In genomic region chr22:38872831-38873248, GRCh38 we compare ENCODE assay signal across 8 cellular contexts. TPM values are rescaled to one million over a fixed set of nuclear protein-coding genes. Genes with fewer than 3 reads are reported as not detected.
DNase-seq lines count a peak whose midpoint lies in the region; ATAC-seq, FAIRE-seq and TF ChIP-seq lines count a peak whose summit lies in the region.

No MANE protein-coding gene starts in this region.

- H3K9me3 Mint-ChIP-seq in CD4-positive, CD25-positive, alpha-beta regulatory T cell, result no peaks in the 10 kb centered on the region
- no peaks in the 10 kb centered on the region for H3K9me3 Mint-ChIP-seq in activated CD8-positive, alpha-beta T cell treated with anti-CD3 and anti-CD28 coated beads for 36 hours
- H3K9me3 Mint-ChIP-seq in nephron progenitor cell, result peaks cover 5% of the 10 kb centered on the region

- peak; percentile 29 to 61 for TF ChIP-seq POLR2A in gastroesophageal sphincter (IDR thresholded peaks at IDR 0.05)

- no peak for FAIRE-seq in RCC 7860 (lab: Jason Lieb, UNC)

- peaks cover 6% of the 10 kb centered on the region for H3K36me3 ChIP-seq in CD4-positive, CD25-positive, alpha-beta regulatory T cell (ENCODE audit: control insufficient read depth, insufficient read depth, low read length)
- H3K36me3 ChIP-seq in HUES6 (ENCODE audit: control insufficient read depth, insufficient read depth, low read length) (peaks cover 15% of the 10 kb centered on the region), gastroesophageal sphincter (peaks cover 0 to 21% of the 10 kb centered on the region in 2 donors)

- H3K27me3 ChIP-seq in CD4-positive, CD25-positive, alpha-beta regulatory T cell (ENCODE audit: control insufficient read depth, insufficient read depth, low read length), result no peaks in the 10 kb centered on the region
- H3K27me3 ChIP-seq in HUES6 (ENCODE audit: control insufficient read depth, insufficient read depth, low read length) (peaks cover 20% of the 10 kb centered on the region; the same call in 1 of the 2 replicates), gastroesophageal sphincter (no peaks in the 10 kb centered on the region)

- POLR2A ChIA-PET in activated CD8-positive, alpha-beta T cell treated with anti-CD3 and anti-CD28 coated beads for 36 hours (lab: Charles Lee), result interaction anchor here (1.7 kb wide), 1 partner anchor 68 kb away, joined by 5 read pairs; no protein-coding TSS in a partner anchor

- 0% methylated on average over 3 to 25 of the region's 37 CpGs for WGBS in gastroesophageal sphincter (ENCODE audit: low coverage in 1 of 2), 2 donors

- no peaks in the 10 kb centered on the region for H3K9me3 ChIP-seq in CD4-positive, CD25-positive, alpha-beta regulatory T cell (ENCODE audit: control insufficient read depth in 2 of 2, low read length in 2 of 2)
- no peaks in the 10 kb centered on the region for H3K9me3 ChIP-seq in HUES6 (ENCODE audit: control insufficient read depth, insufficient read depth, low read depth, low read length)
- no peaks in the 10 kb centered on the region for H3K9me3 ChIP-seq in gastroesophageal sphincter

- no peaks in the 10 kb centered on the region for H3K36me3 Mint-ChIP-seq in CD4-positive, CD25-positive, alpha-beta regulatory T cell
- H3K36me3 Mint-ChIP-seq in activated CD8-positive, alpha-beta T cell treated with anti-CD3 and anti-CD28 coated beads for 36 hours (ENCODE audit: low read depth), result peaks cover 30% of the 10 kb centered on the region
- peaks cover 8% of the 10 kb centered on the region for H3K36me3 Mint-ChIP-seq in nephron progenitor cell (ENCODE audit: low read depth)

- H3K4me3 Mint-ChIP-seq in CD4-positive, CD25-positive, alpha-beta regulatory T cell, result peak overlapping the region; percentile 86 to 98 (median 91)
- peak overlapping the region; percentile 92 for H3K4me3 Mint-ChIP-seq in activated CD8-positive, alpha-beta T cell treated with anti-CD3 and anti-CD28 coated beads for 36 hours
- peak overlapping the region; percentile 95 for H3K4me3 Mint-ChIP-seq in nephron progenitor cell

- H3K27ac Mint-ChIP-seq in CD4-positive, CD25-positive, alpha-beta regulatory T cell, result peak overlapping the region; percentile 76 to 93 (median 82)
- peak overlapping the region; percentile 87 for H3K27ac Mint-ChIP-seq in activated CD8-positive, alpha-beta T cell treated with anti-CD3 and anti-CD28 coated beads for 36 hours
- H3K27ac Mint-ChIP-seq in nephron progenitor cell, result peak overlapping the region; percentile 99

- H3K9ac ChIP-seq in HUES6 (ENCODE audit: low read length), result peak overlapping the region; percentile 80

- TF ChIP-seq EP300 in gastroesophageal sphincter (IDR thresholded peaks at IDR 0.05), result no peak

- peaks cover 13 to 58% (median 28%) of the 10 kb centered on the region in 4 donors for H3K4me1 Mint-ChIP-seq in CD4-positive, CD25-positive, alpha-beta regulatory T cell
- peaks cover 55% of the 10 kb centered on the region for H3K4me1 Mint-ChIP-seq in activated CD8-positive, alpha-beta T cell treated with anti-CD3 and anti-CD28 coated beads for 36 hours (ENCODE audit: low read depth)
- peaks cover 52% of the 10 kb centered on the region for H3K4me1 Mint-ChIP-seq in nephron progenitor cell

- H3K4me1 ChIP-seq in CD4-positive, CD25-positive, alpha-beta regulatory T cell (ENCODE audit: control insufficient read depth, insufficient read depth, low read length, poor library complexity, severe bottlenecking), result peaks cover 55% of the 10 kb centered on the region
- H3K4me1 ChIP-seq in HUES6 (ENCODE audit: control insufficient read depth, insufficient read depth, low read length), result peaks cover 27% of the 10 kb centered on the region
- peaks cover 0 to 50% (median 17%) of the 10 kb centered on the region in 3 donors for H3K4me1 ChIP-seq in gastroesophageal sphincter

- H3K27ac ChIP-seq in CD4-positive, CD25-positive, alpha-beta regulatory T cell (ENCODE audit: insufficient read depth, low read length, poor library complexity, severe bottlenecking), result peak overlapping the region; percentile 77
- H3K27ac ChIP-seq in HUES6 (ENCODE audit: low read depth, low read length) (peak overlapping the region; percentile 79), gastroesophageal sphincter (peak overlapping the region; percentile 95 to 98 (median 96))

- no peak for TF ChIP-seq CTCF in activated CD8-positive, alpha-beta T cell treated with anti-CD3 and anti-CD28 coated beads for 36 hours (IDR thresholded peaks at IDR 0.05)
- no peak for TF ChIP-seq CTCF in gastroesophageal sphincter (IDR thresholded peaks at IDR 0.05)
- no peak for TF ChIP-seq CTCF in nephron progenitor cell (IDR thresholded peaks at IDR 0.05)

- intact Hi-C loops in activated CD8-positive, alpha-beta T cell treated with anti-CD3 and anti-CD28 coated beads for 36 hours (cut with micrococcal nuclease), result loop anchor here (5.0 to 10.0 kb wide), 3 partner anchors 69 to 242 kb away; no protein-coding TSS in a partner anchor

- H3K4me3 ChIP-seq in CD4-positive, CD25-positive, alpha-beta regulatory T cell (ENCODE audit: low read depth, low read length), result peak overlapping the region; percentile 81
- H3K4me3 ChIP-seq in HUES6 (ENCODE audit: low read depth, low read length), result peak overlapping the region; percentile 92
- peak overlapping the region; percentile 84 to 86 for H3K4me3 ChIP-seq in gastroesophageal sphincter

- CTCF ChIA-PET in activated CD8-positive, alpha-beta T cell treated with anti-CD3 and anti-CD28 coated beads for 36 hours (lab: Charles Lee), result interaction anchor here (1.9 kb wide), 1 partner anchor 130 kb away, joined by 6 read pairs; no protein-coding TSS in a partner anchor

- H3K27me3 Mint-ChIP-seq in CD4-positive, CD25-positive, alpha-beta regulatory T cell, result peaks cover 4% of the 10 kb centered on the region
- H3K27me3 Mint-ChIP-seq in activated CD8-positive, alpha-beta T cell treated with anti-CD3 and anti-CD28 coated beads for 36 hours, result no peaks in the 10 kb centered on the region
- H3K27me3 Mint-ChIP-seq in nephron progenitor cell (ENCODE audit: low read depth, poor library complexity), result peaks cover 43% of the 10 kb centered on the region

- DNase-seq in CD4-positive, CD25-positive, alpha-beta regulatory T cell, result peak in 1 of 3 donors; percentile 17
- DNase-seq in activated CD8-positive, alpha-beta T cell treated with anti-CD3 and anti-CD28 coated beads for 36 hours, result no peak
- DNase-seq in nephron progenitor cell (peak; percentile 72), NAMALWA (ENCODE audit: low spot score) (no peak), RCC 7860 (ENCODE audit: low spot score) (no peak)
- no peak for DNase-seq in stimulated activated CD4-positive, alpha-beta T cell treated with anti-CD3 and anti-CD28 coated beads, Interleukin-15, amount 100 ng/mL, for 24 hours

- no peak for ATAC-seq in CD4-positive, CD25-positive, alpha-beta regulatory T cell (ENCODE audit: low read depth in 2 of 2)
- ATAC-seq in activated CD8-positive, alpha-beta T cell treated with anti-CD3 and anti-CD28 coated beads for 36 hours, result no peak
- ATAC-seq in gastroesophageal sphincter, result peak; percentile 52

RNA-seq across cellular contexts. Expression of gene CBX6, which starts 0.8 kb away (rescaled TPM):
- 47.2 TPM for total RNA-seq in CD4-positive, CD25-positive, alpha-beta regulatory T cell
- 1 to 10 TPM; 4.1 to 5.7 (median 5.4) TPM for polyA plus RNA-seq in CD4-positive, CD25-positive, alpha-beta regulatory T cell
- 10 to 100 TPM; 97.7 to 99.4 TPM for total RNA-seq in activated CD8-positive, alpha-beta T cell treated with anti-CD3 and anti-CD28 coated beads for 36 hours
- 100 to 1,000 TPM in 2 of 4 donors, 10 to 100 TPM in 2; 77.3 to 187 (median 105) TPM for total RNA-seq in gastroesophageal sphincter

RNA-seq across cellular contexts. Expression of gene NPTXR, which starts 29.0 kb away (rescaled TPM):
- total RNA-seq in CD4-positive, CD25-positive, alpha-beta regulatory T cell, result 1.3 TPM
- polyA plus RNA-seq in CD4-positive, CD25-positive, alpha-beta regulatory T cell, result under 1 TPM in 3 of 4 donors, not detected in 1; 0.32 to 0.65 (median 0.35) TPM
- total RNA-seq in activated CD8-positive, alpha-beta T cell treated with anti-CD3 and anti-CD28 coated beads for 36 hours, result under 1 TPM; 0.69 to 0.83 TPM
- total RNA-seq in gastroesophageal sphincter, result 10 to 100 TPM in 3 of 4 donors, 1 to 10 TPM in 1; 7.9 to 21.7 (median 12.5) TPM
